Comparison of ENCODE assay signal across 8 cellular contexts in the genomic region with DNA sequence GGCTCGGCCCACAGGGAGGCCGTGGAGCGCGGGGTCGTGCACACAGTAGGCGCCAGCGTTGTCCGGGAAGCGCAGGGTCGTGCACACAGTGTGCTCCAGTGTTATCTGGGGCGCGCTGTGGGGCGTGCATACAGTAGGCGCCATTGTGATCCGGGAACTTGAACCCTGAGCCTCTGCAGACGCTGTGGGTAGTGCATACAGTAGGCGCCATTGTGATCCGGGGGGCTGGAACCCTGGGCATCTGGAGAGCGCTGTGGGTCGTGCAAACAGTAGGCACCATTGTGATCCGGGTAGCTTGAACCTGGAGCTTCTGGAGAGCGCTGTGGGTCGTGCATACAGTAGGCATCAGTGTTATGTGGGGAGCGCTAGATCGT. TPM values are rescaled to one million over a fixed set of nuclear protein-coding genes. Genes with fewer than 3 reads are reported as not detected.
DNase-seq lines count a peak whose midpoint lies in the region; ATAC-seq, FAIRE-seq and TF ChIP-seq lines count a peak whose summit lies in the region.

No MANE protein-coding gene starts in this region.

- H3K79me2 ChIP-seq in mesendoderm (ENCODE audit: control insufficient read depth, insufficient read depth, low read length): peaks cover 21% of the 10 kb centered on the region

- TF ChIP-seq POLR2A in vagina (IDR thresholded peaks at IDR 0.05): no peak

- H2AK5ac ChIP-seq in mesendoderm (ENCODE audit: low read length): no peak overlapping the region

- H3K4me2 ChIP-seq in mesendoderm (ENCODE audit: low read length): peak overlapping the region; percentile 81

- TF ChIP-seq CTCF in bronchial epithelial cell (IDR thresholded peaks at IDR 0.05; ENCODE audit: insufficient read depth, low read length, severe bottlenecking) (no peak), vagina (IDR thresholded peaks at IDR 0.05) (no peak)

- H4K5ac ChIP-seq in mesendoderm (ENCODE audit: low read length): no peak overlapping the region

- intact Hi-C loops in Right ventricle myocardium superior (cut with DNase I) (no loop called here), left ventricle myocardium superior (cut with micrococcal nuclease) (no loop called here), vagina (cut with DNase I) (no loop called here)

- H2BK15ac ChIP-seq in mesendoderm (replicated peaks; ENCODE audit: low read depth): no peak overlapping the region

- H3K9me3 ChIP-seq in vagina: no peaks in the 10 kb centered on the region

- H3K27ac ChIP-seq in mesendoderm (ENCODE audit: low read depth, low read length): peak overlapping the region; percentile 85
- H3K27ac ChIP-seq in vagina: peak overlapping the region; percentile 86

- no peak for ATAC-seq in Right ventricle myocardium superior (ENCODE audit: poor library complexity)
- ATAC-seq in left ventricle myocardium superior: no peak

- peak overlapping the region; percentile 85 for H2BK120ac ChIP-seq in mesendoderm (ENCODE audit: low read depth, low read length)

- H3K4me1 ChIP-seq in mesendoderm (ENCODE audit: control insufficient read depth, low read depth, low read length): peaks cover 2% of the 10 kb centered on the region
- peaks cover 44% of the 10 kb centered on the region for H3K4me1 ChIP-seq in vagina

- FAIRE-seq in bronchial epithelial cell (lab: Jason Lieb, UNC) (no peak), RCC 7860 (lab: Jason Lieb, UNC) (no peak)

- no CpG with 5 or more reads among the region's 25 CpGs for whole genome bisulfite sequencing in mesendoderm (ENCODE audit: extremely low coverage, insufficient coverage, low lambda C conversion rate)

- H3K23ac ChIP-seq in mesendoderm (ENCODE audit: low read length): peak overlapping the region; percentile 1

- peak overlapping the region; percentile 95 for H3K56ac ChIP-seq in mesendoderm (ENCODE audit: low read length)

- peak overlapping the region; percentile 81 for H3K4ac ChIP-seq in mesendoderm (ENCODE audit: low read depth, low read length)

- H3K79me1 ChIP-seq in mesendoderm (ENCODE audit: low read length): peaks cover 15% of the 10 kb centered on the region

- peak overlapping the region; percentile 99 for H3K18ac ChIP-seq in mesendoderm (ENCODE audit: low read length)

- H3K4me3 ChIP-seq in bronchial epithelial cell (ENCODE audit: low read depth, low read length): peak overlapping the region; percentile 72
- H3K4me3 ChIP-seq in mesendoderm (ENCODE audit: low read length): peak overlapping the region; percentile 30
- H3K4me3 ChIP-seq in vagina: peak overlapping the region; percentile 59 to 92

- no peaks in the 10 kb centered on the region for H3K27me3 ChIP-seq in bronchial epithelial cell (ENCODE audit: control insufficient read depth, insufficient read depth, low read length)
- no peaks in the 10 kb centered on the region for H3K27me3 ChIP-seq in mesendoderm (ENCODE audit: insufficient read depth, low read length, poor library complexity)
- no peaks in the 10 kb centered on the region for H3K27me3 ChIP-seq in vagina

- H4K8ac ChIP-seq in mesendoderm (ENCODE audit: low read depth, low read length): peak overlapping the region; percentile 100

- H3K9ac ChIP-seq in mesendoderm (ENCODE audit: low read length): peak overlapping the region; percentile 95

- DNase-seq in Right ventricle myocardium superior (peak; percentile 53), left ventricle myocardium superior (no peak), bronchial epithelial cell (ENCODE audit: low read depth) (no peak), mesendoderm (peak; percentile 36), vagina (ENCODE audit: extremely low spot score in 2 of 2) (no peak), globus pallidus (ENCODE audit: low spot score) (no peak), RCC 7860 (ENCODE audit: low spot score) (no peak), cerebellum (ENCODE audit: low spot score) (no peak)

- H2BK5ac ChIP-seq in mesendoderm (ENCODE audit: low read length): peak overlapping the region; percentile 45

- H3K36me3 ChIP-seq in bronchial epithelial cell (ENCODE audit: control insufficient read depth, insufficient read depth, low read length) (no peaks in the 10 kb centered on the region), mesendoderm (ENCODE audit: control insufficient read depth, insufficient read depth, low read length) (no peaks in the 10 kb centered on the region), vagina (no peaks in the 10 kb centered on the region)

RNA-seq across cellular contexts. Expression of a gene that starts 0.8 kb away (rescaled TPM):
- total RNA-seq in Right ventricle myocardium superior (11.7 TPM), left ventricle myocardium superior (13.4 TPM), bronchial epithelial cell (5.3 and 6.4 TPM in 2 replicates), vagina (14.5 TPM), cerebellum (33.8 TPM)
- 5.8 TPM for polyA plus RNA-seq in mesendoderm (2013, experiment 1 of 2)
- polyA plus RNA-seq in mesendoderm (2013, experiment 2 of 2): 5.4 TPM

Comparison
In these comparisons a context has a peak if more than half of its experiments do, and no peak if none do; other contexts are left out.
1. DNase-seq: peak in Right ventricle myocardium superior (single experiment) and mesendoderm (single experiment); none in left ventricle myocardium superior (single experiment), bronchial epithelial cell (single experiment), vagina (0 of 2), globus pallidus (single experiment), RCC 7860 (single experiment) and cerebellum (single experiment).
2. Peak in every context shown above with its lines, with median percentiles within 50 percentile points of each other: H3K4me3 ChIP-seq.